In genomic region chr7:105270117-105270516, GRCh38 we compare ENCODE assay signal across 14 cellular contexts.
A peak's percentile ranks its signal among the peaks of the same experiment; 100 is the strongest.
DNase-seq lines count a peak whose midpoint lies in the region; ATAC-seq and TF ChIP-seq lines count a peak whose summit lies in the region.
"Had no signal": no experiment of that assay in that cellular context is flagged by ENCODE, and none has a peak within 500 bp of the region (broad histone marks: within the 10 kb centered on the region; RNA-seq: fewer than 3 reads in every experiment).

No MANE protein-coding gene starts in this region.

- H3K4me1 Mint-ChIP-seq in natural killer cell: peaks cover 71 to 82% of the 10 kb centered on the region in 2 donors
- H3K4me1 Mint-ChIP-seq in natural killer cell treated with Interleukin-12 subunit alpha and Interleukin-12 subunit beta and Interleukin-15 and Interleukin-18, amount 100 ng/mL, for 72 hours (ENCODE audit: low read depth in 2 of 2): peaks cover 41 to 53% of the 10 kb centered on the region in 2 donors

- H3K9me3 ChIP-seq in RWPE2 (ENCODE audit: severe bottlenecking): no peaks in the 10 kb centered on the region
- H3K9me3 ChIP-seq in tibial artery: no peaks in the 10 kb centered on the region
- no peaks in the 10 kb centered on the region for H3K9me3 ChIP-seq in prostate gland
- H3K9me3 ChIP-seq: HAP-1, right lobe of liver had no signal

- H3K4me1 ChIP-seq in RWPE2 (ENCODE audit: insufficient read depth, poor library complexity, severe bottlenecking): peaks cover 36% of the 10 kb centered on the region
- peaks cover 16% of the 10 kb centered on the region for H3K4me1 ChIP-seq in foreskin keratinocyte
- H3K4me1 ChIP-seq in tibial artery: peaks cover 0 to 37% (median 14%) of the 10 kb centered on the region in 4 donors
- H3K4me1 ChIP-seq in prostate gland (replicated peaks): no peaks in the 10 kb centered on the region

- no peak for DNase-seq in natural killer cell
- DNase-seq in natural killer cell treated with Interleukin-12 subunit alpha and Interleukin-12 subunit beta and Interleukin-15 and Interleukin-18, amount 100 ng/mL, for 72 hours (ENCODE audit: low spot score): no peak
- DNase-seq in RWPE2 (ENCODE audit: low spot score): no peak
- no peak for DNase-seq in foreskin keratinocyte
- no peak for DNase-seq in tibial artery
- no peak for DNase-seq in prostate gland (ENCODE audit: low spot score)
- DNase-seq in cortex of kidney (lab: John Stamatoyannopoulos, UW): no peak
- no peak for DNase-seq in KG1 (lab: John Stamatoyannopoulos, UW)
- DNase-seq: activated CD4-positive, alpha-beta T cell treated with anti-CD3 and anti-CD28 coated beads, Interleukin-2, amount 50 U/mL, for 1 hour; effector CD4-positive, alpha-beta T cell; right lobe of liver had no signal

- no peaks in the 10 kb centered on the region for H3K36me3 ChIP-seq in RWPE2 (ENCODE audit: low read depth)
- no peaks in the 10 kb centered on the region for H3K36me3 ChIP-seq in tibial artery
- H3K36me3 ChIP-seq in prostate gland: no peaks in the 10 kb centered on the region
- H3K36me3 ChIP-seq: HAP-1, right lobe of liver had no signal

- no peaks in the 10 kb centered on the region for H3K36me3 Mint-ChIP-seq in natural killer cell
- no peaks in the 10 kb centered on the region for H3K36me3 Mint-ChIP-seq in natural killer cell treated with Interleukin-12 subunit alpha and Interleukin-12 subunit beta and Interleukin-15 and Interleukin-18, amount 100 ng/mL, for 72 hours

- intact Hi-C loops in natural killer cell (cut with micrococcal nuclease): no loop called here
- intact Hi-C loops in tibial artery (cut with DNase I; ENCODE audit: low total_unique reads): no loop called here
- intact Hi-C loops in prostate gland (cut with DNase I): no loop called here

- peak overlapping the region; percentile 45 for H3K4me3 Mint-ChIP-seq in natural killer cell
- no peak overlapping the region for H3K4me3 Mint-ChIP-seq in natural killer cell treated with Interleukin-12 subunit alpha and Interleukin-12 subunit beta and Interleukin-15 and Interleukin-18, amount 100 ng/mL, for 72 hours

- TF ChIP-seq CTCF in natural killer cell (IDR thresholded peaks at IDR 0.05) (no peak), RWPE2 (IDR thresholded peaks at IDR 0.05; ENCODE audit: poor library complexity, severe bottlenecking) (no peak), foreskin keratinocyte (conservative IDR thresholded peaks at IDR 0.05) (no peak), tibial artery (IDR thresholded peaks at IDR 0.05) (no peak), prostate gland (IDR thresholded peaks at IDR 0.05) (no peak)

- peak overlapping the region; percentile 92 to 94 for H3K27ac Mint-ChIP-seq in natural killer cell
- peak overlapping the region in 1 of 2 donors; percentile 92 for H3K27ac Mint-ChIP-seq in natural killer cell treated with Interleukin-12 subunit alpha and Interleukin-12 subunit beta and Interleukin-15 and Interleukin-18, amount 100 ng/mL, for 72 hours

- H3K9me3 Mint-ChIP-seq in natural killer cell: no peaks in the 10 kb centered on the region
- no peaks in the 10 kb centered on the region for H3K9me3 Mint-ChIP-seq in natural killer cell treated with Interleukin-12 subunit alpha and Interleukin-12 subunit beta and Interleukin-15 and Interleukin-18, amount 100 ng/mL, for 72 hours
- H3K9me3 Mint-ChIP-seq: memory B cell had no signal

- ATAC-seq in natural killer cell: no peak
- no peak for ATAC-seq in natural killer cell treated with Interleukin-12 subunit alpha and Interleukin-12 subunit beta and Interleukin-15 and Interleukin-18, amount 100 ng/mL, for 72 hours
- no peak for ATAC-seq in RWPE2 (ENCODE audit: low read depth)
- peak; percentile 30 for ATAC-seq in foreskin keratinocyte

- no peaks in the 10 kb centered on the region for H3K27me3 Mint-ChIP-seq in natural killer cell (ENCODE audit: low read depth in 2 of 2)
- H3K27me3 Mint-ChIP-seq in natural killer cell treated with Interleukin-12 subunit alpha and Interleukin-12 subunit beta and Interleukin-15 and Interleukin-18, amount 100 ng/mL, for 72 hours: no peaks in the 10 kb centered on the region
- H3K27me3 Mint-ChIP-seq: memory B cell had no signal

- WGBS in prostate gland: 91% methylated on average over 9 of the region's 9 CpGs

- H3K27ac ChIP-seq in RWPE2 (ENCODE audit: poor library complexity, severe bottlenecking) (peak overlapping the region; percentile 91), foreskin keratinocyte (peak overlapping the region; percentile 85), tibial artery (peak overlapping the region; percentile 67 to 85), prostate gland (no peak overlapping the region)
- H3K27ac ChIP-seq: C4-2B had no signal

- no peak overlapping the region for H3K4me3 ChIP-seq in RWPE2 (ENCODE audit: severe bottlenecking)
- no peak overlapping the region for H3K4me3 ChIP-seq in tibial artery
- no peak overlapping the region for H3K4me3 ChIP-seq in prostate gland
- H3K4me3 ChIP-seq: HAP-1 had no signal

- no peak for TF ChIP-seq POLR2A in prostate gland (IDR thresholded peaks at IDR 0.05)

- H3K27me3 ChIP-seq in RWPE2 (ENCODE audit: insufficient read depth, poor library complexity, severe bottlenecking) (no peaks in the 10 kb centered on the region), foreskin keratinocyte (no peaks in the 10 kb centered on the region), tibial artery (no peaks in the 10 kb centered on the region), prostate gland (replicated peaks; ENCODE audit: insufficient read depth) (no peaks in the 10 kb centered on the region)
- H3K27me3 ChIP-seq: right lobe of liver had no signal

Comparison
In these comparisons a context has a peak if more than half of its experiments do, and no peak if none do; other contexts are left out.
1. H3K27ac ChIP-seq: peak in RWPE2 (single experiment), foreskin keratinocyte (single experiment) and tibial artery (2 of 2); none in prostate gland (0 of 2).